Comparison of ENCODE assay signal across 9 cellular contexts in genomic region chr17:43674394-43674793, GRCh38. TPM values are rescaled to one million over a fixed set of nuclear protein-coding genes. Genes with fewer than 3 reads are reported as not detected.
"Had no signal": no experiment of that assay in that cellular context is flagged by ENCODE, and none has a peak within 500 bp of the region (broad histone marks: within the 10 kb centered on the region; RNA-seq: fewer than 3 reads in every experiment).

No MANE protein-coding gene starts in this region.

- H3K4me2 ChIP-seq: KMS-11 had no signal

- H3K9me3 ChIP-seq: HAP-1 had no signal

- H3K27ac ChIP-seq: GM23248, HL-60, KMS-11 had no signal

- H3K36me3 ChIP-seq: HAP-1 had no signal

- H2AFZ ChIP-seq: GM23248 had no signal

- H3K9ac ChIP-seq: GM23248, KMS-11 had no signal

- H3K4me3 ChIP-seq: GM23248, HAP-1 had no signal

RNA-seq across cellular contexts. Expression of gene MEOX1, which starts 12.7 kb away (rescaled TPM):
- total RNA-seq: GM23248, H4, H7, HFFc6, HT1080 had no signal
- polyA plus RNA-seq: GM23248, IgD-negative memory B cell had no signal
